Comparison of ENCODE assay signal across 21 cellular contexts in the genomic region with DNA sequence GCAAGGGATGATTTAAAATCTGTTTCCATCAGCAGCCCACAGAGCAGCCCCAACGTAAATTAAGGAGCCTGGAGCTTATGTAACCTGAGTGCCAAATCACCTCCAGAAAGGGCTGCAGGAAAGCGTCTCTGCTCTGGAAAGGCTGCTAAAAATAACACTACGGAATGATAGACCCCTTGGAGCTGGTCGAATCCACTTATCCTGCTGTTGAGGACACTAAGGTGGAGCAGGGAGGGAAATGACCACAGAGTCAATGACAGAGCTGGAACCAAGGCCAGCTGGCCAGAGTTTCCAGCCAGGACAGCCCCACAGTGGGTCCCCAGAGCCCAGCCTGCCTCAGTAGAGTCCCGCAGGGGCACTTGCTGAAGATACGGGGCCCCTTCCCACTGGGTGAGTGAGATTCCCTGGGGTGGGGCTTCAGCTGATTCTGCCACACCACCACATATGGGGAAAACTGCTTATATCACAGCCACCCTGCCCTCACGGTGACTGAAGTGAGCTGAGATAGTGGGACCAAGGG.
DNase-seq lines count a peak whose midpoint lies in the region; ATAC-seq and TF ChIP-seq lines count a peak whose summit lies in the region.
"Had no signal": no experiment of that assay in that cellular context is flagged by ENCODE, and none has a peak within 500 bp of the region (broad histone marks: within the 10 kb centered on the region; RNA-seq: fewer than 3 reads in every experiment).

No MANE protein-coding gene starts in this region.

- no peak overlapping the region for H3K4me3 ChIP-seq in heart left ventricle
- H3K4me3 ChIP-seq: A549; BLaER1 treated with 17β-estradiol and CSF1 and Interleukin-3, amounts not matched to agents 10 nM and 100 nM; GM12878; HAP-1 had no signal

- peaks cover 0 to 4% (median 0%) of the 10 kb centered on the region in 12 donors for H3K4me1 ChIP-seq in heart left ventricle
- H3K4me1 ChIP-seq: A549, BE2C, HAP-1 had no signal

- no peaks in the 10 kb centered on the region for H3K36me3 ChIP-seq in heart left ventricle
- H3K36me3 ChIP-seq: BE2C; BLaER1 treated with 17β-estradiol and CSF1 and Interleukin-3, amounts not matched to agents 10 nM and 100 nM; HAP-1 had no signal

- H3K9me3 ChIP-seq in heart left ventricle, result no peaks in the 10 kb centered on the region
- H3K9me3 ChIP-seq: A549; BE2C; BLaER1 treated with 17β-estradiol and CSF1 and Interleukin-3, amounts not matched to agents 10 nM and 100 nM; HAP-1 had no signal

- H3K27ac ChIP-seq in heart left ventricle, result no peak overlapping the region
- H3K27ac ChIP-seq: A549; BLaER1 treated with 17β-estradiol and CSF1 and Interleukin-3, amounts not matched to agents 10 nM and 100 nM had no signal

- H3K36me3 Mint-ChIP-seq in activated naive CD4-positive, alpha-beta T cell treated with anti-CD3 and anti-CD28 coated beads, Interleukin-2, amount 50 U/mL, for 72 hours, result no peaks in the 10 kb centered on the region
- H3K36me3 Mint-ChIP-seq: CD14-positive monocyte; CD8-positive, alpha-beta memory T cell had no signal

- no peak for TF ChIP-seq CTCF in heart left ventricle (IDR thresholded peaks at IDR 0.05)

- no peaks in the 10 kb centered on the region for H3K9me3 Mint-ChIP-seq in activated naive CD4-positive, alpha-beta T cell treated with anti-CD3 and anti-CD28 coated beads, Interleukin-2, amount 50 U/mL, for 72 hours
- H3K9me3 Mint-ChIP-seq: CD4-positive, alpha-beta T cell; CD8-positive, alpha-beta memory T cell had no signal

- intact Hi-C loops in cardiac septum (cut with DNase I), result no loop called here
- intact Hi-C loops in heart left ventricle (cut with DNase I), result no loop called here

- peak; percentile 29 for DNase-seq in cardiac septum (ENCODE audit: low spot score)
- DNase-seq in heart left ventricle, result no peak
- DNase-seq in cerebellar cortex (ENCODE audit: low spot score), result peak; percentile 54
- DNase-seq in islet precursor cell, result peak; percentile 27
- no peak for DNase-seq in activated naive CD4-positive, alpha-beta T cell treated with anti-CD3 and anti-CD28 coated beads, Interleukin-2, amount 50 U/mL, for 72 hours (ENCODE audit: low spot score in 2 of 2)
- DNase-seq: 8988T; ACHN; AML-193; BE2C; CD4-positive, alpha-beta T cell; CD8-positive, alpha-beta memory T cell; DMS153; DND-41; GDM1; GOT3 had no signal

- TF ChIP-seq POLR2A in heart left ventricle (IDR thresholded peaks at IDR 0.05), result no peak

- 28 to 42% (median 34%) methylated on average over 6 to 7 of the region's 7 CpGs for WGBS in heart left ventricle, 4 donors

- ATAC-seq in heart left ventricle, result no peak
- no peak for ATAC-seq in activated naive CD4-positive, alpha-beta T cell treated with anti-CD3 and anti-CD28 coated beads, Interleukin-2, amount 50 U/mL, for 72 hours
- ATAC-seq in GM21526 (IDR thresholded peaks at IDR 0.05; ENCODE audit: low FRiP score, unreplicated experiment), result no peak
- ATAC-seq: A549, GM12878 had no signal

- H3K27ac Mint-ChIP-seq in activated naive CD4-positive, alpha-beta T cell treated with anti-CD3 and anti-CD28 coated beads, Interleukin-2, amount 50 U/mL, for 72 hours, result no peak overlapping the region
- H3K27ac Mint-ChIP-seq: CD14-positive monocyte; CD4-positive, alpha-beta T cell; CD8-positive, alpha-beta memory T cell had no signal

- H3K27me3 ChIP-seq in heart left ventricle, result peaks cover 0 to 7% (median 0%) of the 10 kb centered on the region in 9 donors
- H3K27me3 ChIP-seq: BE2C; BLaER1 treated with 17β-estradiol and CSF1 and Interleukin-3, amounts not matched to agents 10 nM and 100 nM had no signal

Comparison
In these comparisons a context has a peak if more than half of its experiments do, and no peak if none do; other contexts are left out.
1. DNase-seq: peak in cardiac septum (single experiment), cerebellar cortex (single experiment) and islet precursor cell (single experiment); none in heart left ventricle (0 of 5) and activated naive CD4-positive, alpha-beta T cell treated with anti-CD3 and anti-CD28 coated beads, Interleukin-2, amount 50 U/mL, for 72 hours (0 of 2).